Comparison of ENCODE assay signal across 23 cellular contexts in genomic region chr9:15635752-15636151, GRCh38.
"Had no signal": no experiment of that assay in that cellular context is flagged by ENCODE, and none has a peak within 500 bp of the region (broad histone marks: within the 10 kb centered on the region; RNA-seq: fewer than 3 reads in every experiment).

No MANE protein-coding gene starts in this region.

- H3K9me3 ChIP-seq: esophagus muscularis mucosa, gastroesophageal sphincter, lower lobe of right lung had no signal

- H3K4me2 ChIP-seq: hepatocyte had no signal

- H3K4me3 ChIP-seq: coronary artery, dorsolateral prefrontal cortex, esophagus muscularis mucosa, gastroesophageal sphincter, heart left ventricle, hepatocyte, left lung, lower lobe of right lung, mucosa of descending colon had no signal

- H3K79me2 ChIP-seq: hepatocyte had no signal

- ATAC-seq: foreskin keratinocyte; gastroesophageal sphincter; heart left ventricle; left cardiac atrium; left lung; left ventricle myocardium superior; lower lobe of right lung; mucosa of descending colon; naive thymus-derived CD8-positive, alpha-beta T cell had no signal

- H3K4me1 ChIP-seq: esophagus muscularis mucosa, foreskin keratinocyte, gastroesophageal sphincter, heart left ventricle, left lung, lower lobe of right lung had no signal

- H2AFZ ChIP-seq: hepatocyte had no signal

- H3K27me3 ChIP-seq: dorsolateral prefrontal cortex, esophagus muscularis mucosa, foreskin keratinocyte, gastroesophageal sphincter, heart left ventricle, hepatocyte, left lung had no signal

- DNase-seq: dermis blood vessel endothelial cell; dorsolateral prefrontal cortex; effector CD4-positive, alpha-beta T cell; effector memory CD4-positive, alpha-beta T cell; foreskin keratinocyte; heart left ventricle; hypothalamus; left cardiac atrium; left lung; left ventricle myocardium superior; lower lobe of right lung; mesenchymal stem cell; mucosa of descending colon; naive B cell; naive thymus-derived CD8-positive, alpha-beta T cell had no signal

- H3K36me3 ChIP-seq: esophagus muscularis mucosa, gastroesophageal sphincter, heart left ventricle, left lung, lower lobe of right lung had no signal

- H3K27ac ChIP-seq: coronary artery, dorsolateral prefrontal cortex, esophagus muscularis mucosa, foreskin keratinocyte, gastroesophageal sphincter, heart left ventricle, hepatocyte, left lung, lower lobe of right lung had no signal

- FAIRE-seq: endothelial cell of umbilical vein, frontal cortex, islet of Langerhans, keratinocyte had no signal
